ENCODE assay signal across 16 cellular contexts in the genomic region with DNA sequence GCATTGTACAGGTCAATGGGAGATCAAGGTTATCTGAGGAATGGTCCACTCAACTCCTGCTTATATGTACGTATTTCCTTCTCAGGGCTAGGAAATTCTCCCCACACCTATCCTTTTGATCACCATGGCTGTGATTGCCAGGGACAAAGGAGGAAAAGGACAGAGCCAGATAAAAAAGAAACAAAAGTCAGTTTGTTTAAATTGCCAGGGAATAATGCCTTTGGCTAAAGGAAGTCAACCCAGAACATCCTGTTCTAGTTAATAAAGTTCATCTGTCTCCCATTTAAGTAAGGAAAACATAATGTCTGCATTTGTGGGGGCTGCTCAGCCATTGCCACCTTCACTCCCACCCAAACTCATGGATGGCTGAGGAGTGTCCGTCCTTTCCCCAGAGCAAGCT.
DNase-seq lines count a peak whose midpoint lies in the region; ATAC-seq and TF ChIP-seq lines count a peak whose summit lies in the region.
"Had no signal": no experiment of that assay in that cellular context is flagged by ENCODE, and none has a peak within 500 bp of the region (broad histone marks: within the 10 kb centered on the region; RNA-seq: fewer than 3 reads in every experiment).

No MANE protein-coding gene starts in this region.

- no peak overlapping the region for H3K4me3 ChIP-seq in esophagus squamous epithelium
- H3K4me3 ChIP-seq: BLaER1, K562 had no signal

- H3K27me3 ChIP-seq in esophagus squamous epithelium, result no peaks in the 10 kb centered on the region
- H3K27me3 ChIP-seq: BLaER1 had no signal

- POLR2A ChIA-PET in WTC11 (lab: Charles Lee), result interaction anchor here (0.7 kb wide), 1 partner anchor 1172 kb away, joined by 4 read pairs; no protein-coding TSS in a partner anchor

- H3K4me1 ChIP-seq in esophagus squamous epithelium, result peaks cover 5 to 32% (median 5%) of the 10 kb centered on the region in 3 donors
- H3K4me1 ChIP-seq: BLaER1 had no signal

- H3K27ac Mint-ChIP-seq in mesothelial cell of epicardium (peak overlapping the region; percentile 54), nephron progenitor cell (no peak overlapping the region), immature natural killer cell (no peak overlapping the region), WTC11 (no peak overlapping the region)
- no peak overlapping the region for H3K27ac Mint-ChIP-seq in activated CD8-positive, alpha-beta memory T cell treated with anti-CD3 and anti-CD28 coated beads, Interleukin-2, amount 10 ng/mL, durations not matched to agents 7 days and 5 days
- H3K27ac Mint-ChIP-seq: activated CD4-positive, alpha-beta T cell treated with anti-CD3 and anti-CD28 coated beads, Interleukin-2, amount 10 ng/mL, durations not matched to agents 24 days and 14 days had no signal

- TF ChIP-seq CTCF in VCaP (conservative IDR thresholded peaks at IDR 0.05) (no peak), esophagus squamous epithelium (IDR thresholded peaks at IDR 0.05) (no peak), mesothelial cell of epicardium (IDR thresholded peaks at IDR 0.05; ENCODE audit: unreplicated experiment) (no peak), nephron progenitor cell (IDR thresholded peaks at IDR 0.05) (no peak), WTC11 (IDR thresholded peaks at IDR 0.05) (no peak)

- peaks cover 13% of the 10 kb centered on the region for H3K9me3 Mint-ChIP-seq in mesothelial cell of epicardium
- no peaks in the 10 kb centered on the region for H3K9me3 Mint-ChIP-seq in activated CD8-positive, alpha-beta memory T cell treated with anti-CD3 and anti-CD28 coated beads, Interleukin-2, amount 10 ng/mL, durations not matched to agents 7 days and 5 days (ENCODE audit: low read depth)
- peaks cover 32% of the 10 kb centered on the region for H3K9me3 Mint-ChIP-seq in nephron progenitor cell
- H3K9me3 Mint-ChIP-seq in immature natural killer cell, result peaks cover 0 to 2% (median 0%) of the 10 kb centered on the region in 6 donors
- H3K9me3 Mint-ChIP-seq in WTC11, result peaks cover 3% of the 10 kb centered on the region; the same call in 1 of the 2 replicates

- H3K9me3 ChIP-seq in esophagus squamous epithelium, result no peaks in the 10 kb centered on the region
- H3K9me3 ChIP-seq: BLaER1 had no signal

- no peak overlapping the region for H3K4me3 Mint-ChIP-seq in mesothelial cell of epicardium
- no peak overlapping the region for H3K4me3 Mint-ChIP-seq in activated CD8-positive, alpha-beta memory T cell treated with anti-CD3 and anti-CD28 coated beads, Interleukin-2, amount 10 ng/mL, durations not matched to agents 7 days and 5 days
- no peak overlapping the region for H3K4me3 Mint-ChIP-seq in nephron progenitor cell
- H3K4me3 Mint-ChIP-seq in immature natural killer cell, result no peak overlapping the region
- no peak overlapping the region for H3K4me3 Mint-ChIP-seq in WTC11
- H3K4me3 Mint-ChIP-seq: activated CD4-positive, alpha-beta T cell treated with anti-CD3 and anti-CD28 coated beads, Interleukin-2, amount 10 ng/mL, durations not matched to agents 24 days and 14 days had no signal

- no peak for TF ChIP-seq POLR2A in esophagus squamous epithelium (IDR thresholded peaks at IDR 0.05)

- DNase-seq in esophagus squamous epithelium (lab: John Stamatoyannopoulos, UW), result no peak
- no peak for DNase-seq in mesothelial cell of epicardium (ENCODE audit: low spot score in 2 of 2, unreplicated experiment in 2 of 2)
- no peak for DNase-seq in activated CD8-positive, alpha-beta memory T cell treated with anti-CD3 and anti-CD28 coated beads, Interleukin-2, amount 10 ng/mL, durations not matched to agents 7 days and 5 days
- DNase-seq in nephron progenitor cell, result no peak
- no peak for DNase-seq in immature natural killer cell
- DNase-seq in WTC11 (ENCODE audit: low spot score), result no peak
- DNase-seq: activated CD4-positive, alpha-beta T cell treated with anti-CD3 and anti-CD28 coated beads, Interleukin-2, amount 10 ng/mL, durations not matched to agents 24 days and 14 days; NCI-H446 treated with DMSO at 0.1 percent for 48 hours; PC-3; stimulated activated CD4-positive, alpha-beta T cell treated with anti-CD3 and anti-CD28 coated beads, Interleukin-1b, Interleukin-23, amount 100 ng/mL, for 48 hours; stimulated activated CD8-positive, alpha-beta memory T cell treated with anti-CD3 and anti-CD28 coated beads, Interleukin-4, amount 100 ng/mL, for 48 hours; T-helper 2 cell had no signal

- intact Hi-C loops in esophagus squamous epithelium (cut with DNase I), result no loop called here

- H3K27me3 Mint-ChIP-seq in mesothelial cell of epicardium (ENCODE audit: low read depth) (no peaks in the 10 kb centered on the region), nephron progenitor cell (ENCODE audit: low read depth, poor library complexity) (peaks cover 43% of the 10 kb centered on the region), immature natural killer cell (ENCODE audit: low read depth in 3 of 3) (peaks cover 5 to 7% (median 7%) of the 10 kb centered on the region in 3 donors), WTC11 (ENCODE audit: low read depth) (peaks cover 2% of the 10 kb centered on the region; the same call in 1 of the 2 replicates)
- peaks cover 19% of the 10 kb centered on the region for H3K27me3 Mint-ChIP-seq in activated CD8-positive, alpha-beta memory T cell treated with anti-CD3 and anti-CD28 coated beads, Interleukin-2, amount 10 ng/mL, durations not matched to agents 7 days and 5 days
- H3K27me3 Mint-ChIP-seq: activated CD4-positive, alpha-beta T cell treated with anti-CD3 and anti-CD28 coated beads, Interleukin-2, amount 10 ng/mL, durations not matched to agents 24 days and 14 days had no signal

- H3K36me3 Mint-ChIP-seq in mesothelial cell of epicardium (no peaks in the 10 kb centered on the region), nephron progenitor cell (ENCODE audit: low read depth) (no peaks in the 10 kb centered on the region), immature natural killer cell (peaks cover 0 to 7% (median 7%) of the 10 kb centered on the region in 3 donors), WTC11 (no peaks in the 10 kb centered on the region; the same call in 1 of the 2 replicates)
- H3K36me3 Mint-ChIP-seq in activated CD8-positive, alpha-beta memory T cell treated with anti-CD3 and anti-CD28 coated beads, Interleukin-2, amount 10 ng/mL, durations not matched to agents 7 days and 5 days, result no peaks in the 10 kb centered on the region

- WGBS in esophagus squamous epithelium, 2 donors, result 60 to 65% methylated on average over 2 of the region's 2 CpGs

- no peak for ATAC-seq in activated CD8-positive, alpha-beta memory T cell treated with anti-CD3 and anti-CD28 coated beads, Interleukin-2, amount 10 ng/mL, durations not matched to agents 7 days and 5 days
- ATAC-seq in WTC11, result no peak
- ATAC-seq: K562, PC-3 had no signal

- H3K27ac ChIP-seq in VCaP (peak overlapping the region; percentile 51), esophagus squamous epithelium (peak overlapping the region in 3 of 4 donors; percentile 60 to 77 (median 74)), temporal lobe (ENCODE audit: low read depth, low read length) (peak overlapping the region; percentile 71)
- H3K27ac ChIP-seq: BLaER1 had no signal

- H3K36me3 ChIP-seq in esophagus squamous epithelium, result no peaks in the 10 kb centered on the region
- H3K36me3 ChIP-seq: BLaER1 had no signal

- CTCF ChIA-PET in activated CD8-positive, alpha-beta memory T cell treated with anti-CD3 and anti-CD28 coated beads, Interleukin-2, amount 10 ng/mL, durations not matched to agents 7 days and 5 days (lab: Charles Lee), result interaction anchor here (0.5 kb wide), 1 partner anchor 99 kb away, joined by 3 read pairs; no protein-coding TSS in a partner anchor
- CTCF ChIA-PET in WTC11 (lab: Charles Lee), result interaction anchor here (1.3 to 1.7 kb wide), 2 partner anchors 24 to 60 kb away, joined by 5 read pairs; no protein-coding TSS in a partner anchor

- peaks cover 26% of the 10 kb centered on the region for H3K4me1 Mint-ChIP-seq in mesothelial cell of epicardium
- H3K4me1 Mint-ChIP-seq in activated CD8-positive, alpha-beta memory T cell treated with anti-CD3 and anti-CD28 coated beads, Interleukin-2, amount 10 ng/mL, durations not matched to agents 7 days and 5 days, result peaks cover 3% of the 10 kb centered on the region
- peaks cover 42% of the 10 kb centered on the region for H3K4me1 Mint-ChIP-seq in nephron progenitor cell
- peaks cover 21 to 31% of the 10 kb centered on the region in 2 donors for H3K4me1 Mint-ChIP-seq in immature natural killer cell
- H3K4me1 Mint-ChIP-seq in WTC11, result peaks cover 9% of the 10 kb centered on the region
- H3K4me1 Mint-ChIP-seq: activated CD4-positive, alpha-beta T cell treated with anti-CD3 and anti-CD28 coated beads, Interleukin-2, amount 10 ng/mL, durations not matched to agents 24 days and 14 days had no signal

TF ChIP-seq in WTC11, 78 proteins besides CTCF, POLR2A, EP300 and RAD21:
- TF ChIP-seq ZNF416 (CRISPR knock-in tag; IDR thresholded peaks at IDR 0.05), result no peak
- no peak for TF ChIP-seq NFATC4 (CRISPR knock-in tag; IDR thresholded peaks at IDR 0.05)
